Comparison of ENCODE assay signal across 15 cellular contexts in genomic region chr16:85607796-85608514, GRCh38. TPM values are rescaled to one million over a fixed set of nuclear protein-coding genes. Genes with fewer than 3 reads are reported as not detected.
A peak's percentile ranks its signal among the peaks of the same experiment; 100 is the strongest.
DNase-seq lines count a peak whose midpoint lies in the region; ATAC-seq and TF ChIP-seq lines count a peak whose summit lies in the region.
"Had no signal": no experiment of that assay in that cellular context is flagged by ENCODE, and none has a peak within 500 bp of the region (broad histone marks: within the 10 kb centered on the region; RNA-seq: fewer than 3 reads in every experiment).

No MANE protein-coding gene starts in this region.

- H3K27ac ChIP-seq in iPS-20b (ENCODE audit: low read length) = peak overlapping the region; percentile 61
- H3K27ac ChIP-seq in smooth muscle cell (ENCODE audit: low read depth) = no peak overlapping the region
- H3K27ac ChIP-seq: gastrocnemius medialis, prostate gland had no signal

- TF ChIP-seq CTCF in smooth muscle cell (IDR thresholded peaks at IDR 0.05; ENCODE audit: borderline replicate concordance, insufficient read depth, poor library complexity, severe bottlenecking) = no peak

- no peaks in the 10 kb centered on the region for H3F3A ChIP-seq in smooth muscle cell (ENCODE audit: low read depth)

- H4K20me1 ChIP-seq in smooth muscle cell (ENCODE audit: low read depth) = peaks cover 94% of the 10 kb centered on the region

- peaks cover 32% of the 10 kb centered on the region for H3K79me2 ChIP-seq in smooth muscle cell (ENCODE audit: low read depth)

- TF ChIP-seq POLR2A in erythroblast (IDR thresholded peaks at IDR 0.05; ENCODE audit: low read length) = no peak

- peak overlapping the region; percentile 71 for H3K4me2 ChIP-seq in smooth muscle cell

- peak; percentile 60 for DNase-seq in DMS53 (lab: John Stamatoyannopoulos, UW)
- DNase-seq in DMS53 treated with DMSO at 0.1 percent for 48 hours (lab: John Stamatoyannopoulos, UW; ENCODE audit: unreplicated experiment) = no peak
- no peak for DNase-seq in NT2/D1 (ENCODE audit: low read depth, low spot score)
- DNase-seq in smooth muscle cell (lab: John Stamatoyannopoulos, UW; ENCODE audit: unreplicated experiment) = no peak
- DNase-seq in NCI-H2029 (lab: John Stamatoyannopoulos, UW) = no peak
- no peak for DNase-seq in erythroblast (lab: John Stamatoyannopoulos, UW)
- DNase-seq: 8988T, cerebellar nuclear complex, gastrocnemius medialis, GDM1, SHP77 treated with DMSO at 0.1 percent for 48 hours, T1000 had no signal

- ATAC-seq in HG02840 (IDR thresholded peaks at IDR 0.05; ENCODE audit: low FRiP score, unreplicated experiment) = no peak
- ATAC-seq: gastrocnemius medialis had no signal

- H3K9ac ChIP-seq in NT2/D1 (ENCODE audit: insufficient read length, low read depth) (peak overlapping the region; percentile 66), iPS-20b (ENCODE audit: low read depth, low read length) (peak overlapping the region; percentile 79; the same call in 1 of the 2 replicates), smooth muscle cell (ENCODE audit: low read depth) (no peak overlapping the region)

- H3K4me3 ChIP-seq in NT2/D1 (ENCODE audit: insufficient read length, low read depth) (no peak overlapping the region), iPS-20b (ENCODE audit: low read length) (peak overlapping the region; percentile 54; the same call in 1 of the 2 replicates), smooth muscle cell (no peak overlapping the region)
- H3K4me3 ChIP-seq: gastrocnemius medialis, prostate gland had no signal

- 46% methylated on average over 14 of the region's 14 CpGs for WGBS in smooth muscle cell (ENCODE audit: low lambda C conversion rate)

- no peak overlapping the region for H2AFZ ChIP-seq in smooth muscle cell (ENCODE audit: low read depth)

- H3K36me3 ChIP-seq in NT2/D1 (ENCODE audit: insufficient read depth, insufficient read length, low read length) (no peaks in the 10 kb centered on the region), iPS-20b (ENCODE audit: insufficient read depth, low read depth, low read length) (no peaks in the 10 kb centered on the region), smooth muscle cell (ENCODE audit: low read depth) (no peaks in the 10 kb centered on the region)
- H3K36me3 ChIP-seq: gastrocnemius medialis, prostate gland had no signal

- H3K27me3 ChIP-seq in NT2/D1 (ENCODE audit: insufficient read depth, insufficient read length) = peaks cover 26% of the 10 kb centered on the region
- H3K27me3 ChIP-seq in iPS-20b (ENCODE audit: insufficient read depth, low read length) = peaks cover 18% of the 10 kb centered on the region; the same call in 1 of the 2 replicates
- H3K27me3 ChIP-seq in smooth muscle cell (ENCODE audit: low read depth) = no peaks in the 10 kb centered on the region
- H3K27me3 ChIP-seq: gastrocnemius medialis had no signal

- H3K4me1 ChIP-seq in NT2/D1 (ENCODE audit: insufficient read depth, insufficient read length) (peaks cover 52% of the 10 kb centered on the region), iPS-20b (ENCODE audit: insufficient read depth, low read length) (peaks cover 34% of the 10 kb centered on the region), smooth muscle cell (ENCODE audit: low read depth) (peaks cover 34% of the 10 kb centered on the region)

- H3K9me3 ChIP-seq in NT2/D1 (ENCODE audit: insufficient read depth, low read length) (no peaks in the 10 kb centered on the region), iPS-20b (ENCODE audit: insufficient read depth, low read depth, low read length) (no peaks in the 10 kb centered on the region), smooth muscle cell (replicated peaks; ENCODE audit: low read depth) (no peaks in the 10 kb centered on the region)
- H3K9me3 ChIP-seq: gastrocnemius medialis, prostate gland had no signal

RNA-seq across cellular contexts. Expression of gene GSE1, which starts 5.2 kb away (rescaled TPM):
- total RNA-seq in smooth muscle cell = 21.4 and 27.7 TPM in 2 replicates
- 13.6 and 17.1 TPM in 2 replicates for polyA plus RNA-seq in smooth muscle cell
